9 cellular contexts compared by ENCODE assay signal in genomic region chr9:124894741-124895170, GRCh38. TPM values are rescaled to one million over a fixed set of nuclear protein-coding genes. Genes with fewer than 3 reads are reported as not detected.
DNase-seq lines count a peak whose midpoint lies in the region; ATAC-seq and TF ChIP-seq lines count a peak whose summit lies in the region.
"Had no signal": no experiment of that assay in that cellular context is flagged by ENCODE, and none has a peak within 500 bp of the region (broad histone marks: within the 10 kb centered on the region; RNA-seq: fewer than 3 reads in every experiment).

No MANE protein-coding gene starts in this region.

- H3K27ac Mint-ChIP-seq in glutamatergic neuron (ENCODE audit: unreplicated experiment) = peak overlapping the region; percentile 81
- H3K27ac Mint-ChIP-seq: stimulated activated naive CD8-positive, alpha-beta T cell treated with anti-CD3 and anti-CD28 coated beads, Interleukin-15, Interleukin-2, amounts not matched to agents 100 ng/mL and 50 ng/mL, for 24 hours had no signal

- no peaks in the 10 kb centered on the region for H3K4me1 ChIP-seq in spleen

- peaks cover 0 to 92% (median 72%) of the 10 kb centered on the region in 6 donors for H3K36me3 ChIP-seq in spleen

- H3K36me3 Mint-ChIP-seq in glutamatergic neuron (ENCODE audit: unreplicated experiment) = peaks cover 16% of the 10 kb centered on the region

- no peak for ATAC-seq in GM19455 (IDR thresholded peaks at IDR 0.05; ENCODE audit: unreplicated experiment)

- H3K27ac ChIP-seq in spleen = no peak overlapping the region

- intact Hi-C loops in spleen (cut with DNase I; ENCODE audit: low total_unique reads) = no loop called here

- peaks cover 8% of the 10 kb centered on the region for H3K9me3 Mint-ChIP-seq in glutamatergic neuron (ENCODE audit: unreplicated experiment)
- H3K9me3 Mint-ChIP-seq: stimulated activated naive CD8-positive, alpha-beta T cell treated with anti-CD3 and anti-CD28 coated beads, Interleukin-15, Interleukin-2, amounts not matched to agents 100 ng/mL and 50 ng/mL, for 24 hours had no signal

- H3K4me3 ChIP-seq in spleen = no peak overlapping the region

- no peak for TF ChIP-seq POLR2A in spleen (IDR thresholded peaks at IDR 0.05)

- H3K27me3 Mint-ChIP-seq in glutamatergic neuron (ENCODE audit: unreplicated experiment) = peaks cover 9% of the 10 kb centered on the region
- H3K27me3 Mint-ChIP-seq: stimulated activated naive CD8-positive, alpha-beta T cell treated with anti-CD3 and anti-CD28 coated beads, Interleukin-15, Interleukin-2, amounts not matched to agents 100 ng/mL and 50 ng/mL, for 24 hours had no signal

- no peak for TF ChIP-seq CTCF in glutamatergic neuron (IDR thresholded peaks at IDR 0.05; ENCODE audit: partially characterized antibody, unreplicated experiment)
- peak in 9 of 11 experiments; percentile 15 to 56 (median 39) for TF ChIP-seq CTCF in spleen (IDR thresholded peaks at IDR 0.05 in 8 of 11, conservative IDR thresholded peaks at IDR 0.05 in 3 of 11)

- DNase-seq in NCI-H524 (lab: John Stamatoyannopoulos, UW) (peak; percentile 30 to 45), NCI-H524 treated with DMSO at 0.1 percent for 48 hours (lab: John Stamatoyannopoulos, UW) (no peak), KG1 (lab: John Stamatoyannopoulos, UW) (peak; percentile 20), activated T-cell treated with anti-CD3 and anti-CD28 coated beads for 1 hour (ENCODE audit: low read depth) (peak; percentile 13), glutamatergic neuron (peak; percentile 39), spleen (no peak)
- DNase-seq in effector CD4-positive, alpha-beta T cell = no peak

- peaks cover 8% of the 10 kb centered on the region for H3K4me1 Mint-ChIP-seq in glutamatergic neuron (ENCODE audit: low read depth, unreplicated experiment)

- no peaks in the 10 kb centered on the region for H3K27me3 ChIP-seq in spleen (replicated peaks in 1 of 7)

- no peaks in the 10 kb centered on the region for H3K9me3 ChIP-seq in spleen

- H3K4me3 Mint-ChIP-seq in glutamatergic neuron (ENCODE audit: unreplicated experiment) = no peak overlapping the region
- H3K4me3 Mint-ChIP-seq: stimulated activated naive CD8-positive, alpha-beta T cell treated with anti-CD3 and anti-CD28 coated beads, Interleukin-15, Interleukin-2, amounts not matched to agents 100 ng/mL and 50 ng/mL, for 24 hours had no signal

RNA-seq across cellular contexts. Expression of gene ARPC5L, which starts 32.8 kb away (rescaled TPM):
- total RNA-seq in glutamatergic neuron (ENCODE audit: unreplicated experiment) (25.2 TPM), spleen (10 to 100 TPM; 33.6 to 50.4 (median 47.3) TPM)
- 10 to 100 TPM; 48.1 to 75.3 (median 48.9) TPM for polyA plus RNA-seq in spleen

RNA-seq across cellular contexts. Expression of gene RPL35, which starts 33.0 kb away (rescaled TPM):
- total RNA-seq in glutamatergic neuron (ENCODE audit: unreplicated experiment) (559 TPM), spleen (1,000 to 10,000 TPM in 4 of 7 donors, 100 to 1,000 TPM in 3; 873 to 1,139 (median 1,001) TPM)
- polyA plus RNA-seq in spleen = 1,000 to 10,000 TPM; 7,414 to 8,208 (median 8,201) TPM

RNA-seq across cellular contexts. Expression of gene WDR38, which starts 41.5 kb away (rescaled TPM):
- total RNA-seq in glutamatergic neuron (ENCODE audit: unreplicated experiment) (not detected), spleen (not detected)
- polyA plus RNA-seq in spleen = not detected

RNA-seq across cellular contexts. Expression of gene GOLGA1, which starts 46.1 kb away (rescaled TPM):
- total RNA-seq in glutamatergic neuron (ENCODE audit: unreplicated experiment) (18.3 TPM), spleen (10 to 100 TPM; 21.0 to 30.5 (median 24.3) TPM)
- polyA plus RNA-seq in spleen = 1 to 10 TPM; 4.7 to 7.4 (median 6.3) TPM

Comparison
In these comparisons a context has a peak if more than half of its experiments do, and no peak if none do; other contexts are left out.
1. DNase-seq: peak in NCI-H524 (2 of 2), KG1 (single experiment), activated T-cell treated with anti-CD3 and anti-CD28 coated beads for 1 hour (single experiment) and glutamatergic neuron (single experiment); none in NCI-H524 treated with DMSO at 0.1 percent for 48 hours (single experiment), spleen (single experiment) and effector CD4-positive, alpha-beta T cell (single experiment).